ENCODE assay signal across 1 cellular context in genomic region chr2:178450574-178451429, GRCh38.
A peak's percentile ranks its signal among the peaks of the same experiment; 100 is the strongest.
TF ChIP-seq lines count a peak whose summit lies in the region.

PJVK (plus strand) TSS chr2:178451378; CDS start chr2:178453410, 2,032 bp downstream.
PRKRA (minus strand) TSS chr2:178451175; CDS start chr2:178451030, 145 bp downstream.

TF ChIP-seq in HepG2, 621 proteins besides CTCF, POLR2A, EP300 and RAD21 (continued from another document and continues in another):
- no peak for TF ChIP-seq EHMT2 (IDR thresholded peaks at IDR 0.05; ENCODE audit: borderline replicate concordance, low read depth, low read length)
- TF ChIP-seq ZKSCAN1 (IDR thresholded peaks at IDR 0.05; ENCODE audit: low read length): no peak; the same call in 1 of the 2 replicates
- TF ChIP-seq KLF6 (CRISPR knock-in tag; IDR thresholded peaks at IDR 0.05): peak; percentile 90
- peak; percentile 65 for TF ChIP-seq PITX1 (CRISPR knock-in tag; IDR thresholded peaks at IDR 0.05)
- TF ChIP-seq REPIN1 (CRISPR knock-in tag; IDR thresholded peaks at IDR 0.05; ENCODE audit: borderline replicate concordance, low read depth): peak; percentile 90; the same call in 1 of the 2 replicates
- TF ChIP-seq ISL2 (CRISPR knock-in tag; IDR thresholded peaks at IDR 0.05): peak; percentile 67
- peak; percentile 87 for TF ChIP-seq GMEB1 (CRISPR knock-in tag; IDR thresholded peaks at IDR 0.05; ENCODE audit: borderline replicate concordance)
- TF ChIP-seq USF2 (IDR thresholded peaks at IDR 0.05; ENCODE audit: low read depth, low read length): no peak
- no peak for TF ChIP-seq USF2 (CRISPR knock-in tag; IDR thresholded peaks at IDR 0.05; ENCODE audit: borderline replicate concordance)
- no peak for TF ChIP-seq SETDB1 (CRISPR knock-in tag; IDR thresholded peaks at IDR 0.05; ENCODE audit: borderline replicate concordance)
- peak; percentile 74 for TF ChIP-seq XRCC5 (optimal IDR thresholded peaks at IDR 0.05; ENCODE audit: low read length)
- peak; percentile 96 for TF ChIP-seq MZF1 (CRISPR knock-in tag; IDR thresholded peaks at IDR 0.05; ENCODE audit: borderline replicate concordance)
- TF ChIP-seq PRDM15 (CRISPR knock-in tag; IDR thresholded peaks at IDR 0.05): peak; percentile 48
- no peak for TF ChIP-seq HNRNPH1 (optimal IDR thresholded peaks at IDR 0.05; ENCODE audit: low read depth, low read length)
- peak; percentile 72; the same call in 1 of the 2 replicates for TF ChIP-seq ZBTB26 (CRISPR knock-in tag; IDR thresholded peaks at IDR 0.05; ENCODE audit: borderline replicate concordance)
- no peak for TF ChIP-seq GLMP (CRISPR knock-in tag; IDR thresholded peaks at IDR 0.05; ENCODE audit: borderline replicate concordance)
- 0 out of 2 replicates have a peak, but pooled peaks have one; percentile 38 for TF ChIP-seq ZNF362 (CRISPR knock-in tag; IDR thresholded peaks at IDR 0.05; ENCODE audit: borderline replicate concordance)
- peak; percentile 83; the same call in 1 of the 2 replicates for TF ChIP-seq NR2C2 (CRISPR knock-in tag; IDR thresholded peaks at IDR 0.05; ENCODE audit: borderline replicate concordance)
- no peak; the same call in 1 of the 2 replicates for TF ChIP-seq MTERF4 (CRISPR knock-in tag; IDR thresholded peaks at IDR 0.05)
- TF ChIP-seq KLF9 (CRISPR knock-in tag; IDR thresholded peaks at IDR 0.05; ENCODE audit: low read depth): no peak; the same call in 1 of the 2 replicates
- no peak for TF ChIP-seq PAF1 (CRISPR knock-in tag; IDR thresholded peaks at IDR 0.05)
- TF ChIP-seq STAT6 (CRISPR knock-in tag; IDR thresholded peaks at IDR 0.05; ENCODE audit: borderline replicate concordance): peak; percentile 3; the same call in 1 of the 2 replicates
- no peak for TF ChIP-seq ZNF615 (CRISPR knock-in tag; IDR thresholded peaks at IDR 0.05; ENCODE audit: borderline replicate concordance)
- TF ChIP-seq SKIL (CRISPR knock-in tag; IDR thresholded peaks at IDR 0.05; ENCODE audit: borderline replicate concordance): peak; percentile 14; the same call in 1 of the 2 replicates
- no peak for TF ChIP-seq TP53 (CRISPR knock-in tag; conservative IDR thresholded peaks at IDR 0.05)
- peak; percentile 53 for TF ChIP-seq ZFP37 (CRISPR knock-in tag; IDR thresholded peaks at IDR 0.05; ENCODE audit: borderline replicate concordance)
- TF ChIP-seq CCAR2 (optimal IDR thresholded peaks at IDR 0.05; ENCODE audit: low read depth, low read length): no peak
- TF ChIP-seq ZNF772 (CRISPR knock-in tag; IDR thresholded peaks at IDR 0.05): peak; percentile 99
- 0 out of 2 replicates have a peak, but pooled peaks have one; percentile 38 for TF ChIP-seq PRMT3 (CRISPR knock-in tag; IDR thresholded peaks at IDR 0.05; ENCODE audit: borderline replicate concordance, low read depth)
- TF ChIP-seq MTF1 (CRISPR knock-in tag; IDR thresholded peaks at IDR 0.05): peak; percentile 70; the same call in 1 of the 2 replicates
- peak; percentile 89; the same call in 1 of the 2 replicates for TF ChIP-seq ZBTB39 (CRISPR knock-in tag; IDR thresholded peaks at IDR 0.05)
- no peak; the same call in 1 of the 2 replicates for TF ChIP-seq ZNF136 (CRISPR knock-in tag; IDR thresholded peaks at IDR 0.05; ENCODE audit: low read depth)
- no peak for TF ChIP-seq ZUFSP (CRISPR knock-in tag; IDR thresholded peaks at IDR 0.05; ENCODE audit: borderline replicate concordance)
- TF ChIP-seq CHD2 (IDR thresholded peaks at IDR 0.05; ENCODE audit: low read depth, low read length): no peak
